Comparison of ENCODE assay signal across 7 cellular contexts in genomic region chr19:44914436-44915206, GRCh38. TPM values are rescaled to one million over a fixed set of nuclear protein-coding genes. Genes with fewer than 3 reads are reported as not detected.
DNase-seq lines count a peak whose midpoint lies in the region; ATAC-seq and TF ChIP-seq lines count a peak whose summit lies in the region.
"Not testable (repeated sequence)": the region's sequence is repeated elsewhere in the genome, so short reads cannot be mapped to it uniquely, and the experiment has no call there.

Gene APOC1 (plus strand): TSS chr19:44914608. CDS start chr19:44914892, 284 bp downstream.

- H3K4me3 ChIP-seq in WERI-Rb-1 (ENCODE audit: low read depth, low read length) (peak within 1 kb of the TSS; percentile 64), breast epithelium (peak within 1 kb of the TSS; percentile 43 to 68 (median 56)), skeletal muscle satellite cell (ENCODE audit: low read length) (peak within 1 kb of the TSS; percentile 64)

- H3K27me3 ChIP-seq in WERI-Rb-1 (ENCODE audit: insufficient read depth, low read depth, severe bottlenecking); breast epithelium; skeletal muscle satellite cell (ENCODE audit: control insufficient read depth, insufficient read depth, low read length): not testable (repeated sequence)

- H3K9ac ChIP-seq in skeletal muscle satellite cell (ENCODE audit: low read depth, low read length): peak within 1 kb of the TSS; percentile 67

- H3K36me3 ChIP-seq in WERI-Rb-1; breast epithelium; skeletal muscle satellite cell (ENCODE audit: insufficient read depth, low read length): not testable (repeated sequence)

- intact Hi-C loops in breast epithelium (cut with DNase I; ENCODE audit: low total_unique reads): not testable (repeated sequence)

- not testable (repeated sequence) for H3K9me3 ChIP-seq in WERI-Rb-1 (ENCODE audit: severe bottlenecking); breast epithelium; skeletal muscle satellite cell (replicated peaks; ENCODE audit: low read length)

- peak within 1 kb of the TSS; percentile 78 for H3K4me2 ChIP-seq in skeletal muscle satellite cell (ENCODE audit: low read length)

- H3K27ac ChIP-seq in WERI-Rb-1 (peak within 1 kb of the TSS; percentile 85), breast epithelium (peak within 1 kb of the TSS; percentile 74 to 85)

- TF ChIP-seq POLR2A in breast epithelium (IDR thresholded peaks at IDR 0.05): not testable (repeated sequence)

- ATAC-seq in GM18868 (IDR thresholded peaks at IDR 0.05; ENCODE audit: unreplicated experiment) (peak; percentile 89), HG03139 (IDR thresholded peaks at IDR 0.05; ENCODE audit: unreplicated experiment) (peak; percentile 91)

- not testable (repeated sequence) for TF ChIP-seq CTCF in WERI-Rb-1 (IDR thresholded peaks at IDR 0.05; ENCODE audit: low read depth, low read length); breast epithelium (IDR thresholded peaks at IDR 0.05)

- not testable (repeated sequence) for H3K4me1 ChIP-seq in breast epithelium
- peaks cover 22% of the 10 kb centered on the region for H3K4me1 ChIP-seq in skeletal muscle satellite cell (ENCODE audit: control insufficient read depth, insufficient read depth, low read length)

- DNase-seq in NCI-H2196 (lab: John Stamatoyannopoulos, UW; ENCODE audit: unreplicated experiment) (peak; percentile 86), WERI-Rb-1 (peak; percentile 91), breast epithelium (ENCODE audit: low spot score in 2 of 2) (peak; percentile 84 to 86), iPS-NIHi11 (ENCODE audit: low spot score) (peak; percentile 89)

RNA-seq across cellular contexts. Expression of gene APOC1, which starts in this region (rescaled TPM):
- 100 to 1,000 TPM in 1 of 3 donors, 10 to 100 TPM in 2; 59.0 to 285 (median 78.7) TPM for total RNA-seq in breast epithelium
- 2.3 and 22.1 TPM in 2 replicates for total RNA-seq in skeletal muscle satellite cell (2012; rRNA removed)

Comparison
In these comparisons a context has a peak if more than half of its experiments do, and no peak if none do; other contexts are left out.
1. Peak in every context shown above with its lines: DNase-seq, ATAC-seq, H3K4me3 ChIP-seq and H3K27ac ChIP-seq.